ENCODE assay signal across 29 cellular contexts in the genomic region with DNA sequence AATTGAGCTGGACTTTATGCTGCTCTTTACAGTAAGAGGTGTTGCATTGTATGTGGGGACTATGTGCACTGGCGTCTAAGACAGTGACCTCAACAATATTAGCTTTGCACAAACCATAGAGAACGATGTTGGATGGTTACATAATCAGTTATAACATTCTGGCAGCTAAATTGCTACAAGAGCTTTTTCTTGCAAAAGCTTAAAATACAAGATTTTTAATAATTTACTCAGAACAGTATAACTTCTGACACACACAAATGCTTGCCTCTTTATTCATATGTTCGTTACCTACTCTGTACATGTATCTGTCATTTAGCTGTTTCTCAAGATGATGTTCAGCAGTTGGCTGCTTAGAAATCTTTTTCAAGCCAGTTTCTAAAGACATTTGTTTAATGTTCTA.
"Had no signal": no experiment of that assay in that cellular context is flagged by ENCODE, and none has a peak within 500 bp of the region (broad histone marks: within the 10 kb centered on the region; RNA-seq: fewer than 3 reads in every experiment).

No MANE protein-coding gene starts in this region.

- H3K4me3 ChIP-seq: esophagus squamous epithelium, heart right ventricle, left ventricle myocardium inferior, mucosa of descending colon, ovary, prostate gland, sigmoid colon, stomach, suprapubic skin, tibial artery, upper lobe of right lung had no signal

- H3K27ac Mint-ChIP-seq: activated CD4-positive, alpha-beta memory T cell treated with anti-CD3 and anti-CD28 coated beads for 36 hours; activated CD4-positive, alpha-beta T cell treated with anti-CD3 and anti-CD28 coated beads, Interleukin-2, amount 10 ng/mL, durations not matched to agents 24 days and 14 days; activated naive CD4-positive, alpha-beta T cell treated with anti-CD3 and anti-CD28 coated beads, Interleukin-2, amount 10 ng/mL, durations not matched to agents 7 days and 5 days; activated T-helper 1 cell treated with anti-CD3 and anti-CD28 coated beads, Interleukin-12 subunit alpha, Interleukin-12 subunit beta, Interleukin-2, Interleukin-4 antibody, amounts not matched to agents 30 ng/mL and 10 ng/mL and 1 ng/mL, durations not matched to agents 14 hours and 24 hours and 36 hours; stimulated activated memory B cell treated with anti-CD40 and anti-IgM and Interleukin-4, amounts not matched to agents 10 μg/mL and 1 μg/mL and 100 μg/mL, for 72 hours; T-helper 1 cell treated with Interleukin-12 subunit alpha and Interleukin-12 subunit beta and Interleukin-4 antibody, amounts not matched to agents 30 μg/mL and 1 μg/mL, for 36 hours had no signal

- H3K27me3 Mint-ChIP-seq: activated CD4-positive, alpha-beta memory T cell treated with anti-CD3 and anti-CD28 coated beads for 36 hours; activated CD4-positive, alpha-beta T cell treated with anti-CD3 and anti-CD28 coated beads, Interleukin-2, amount 10 ng/mL, durations not matched to agents 24 days and 14 days; activated naive CD4-positive, alpha-beta T cell treated with anti-CD3 and anti-CD28 coated beads, Interleukin-2, amount 10 ng/mL, durations not matched to agents 7 days and 5 days; stimulated activated memory B cell treated with anti-CD40 and anti-IgM and Interleukin-4, amounts not matched to agents 10 μg/mL and 1 μg/mL and 100 μg/mL, for 72 hours had no signal

- ATAC-seq: activated CD4-positive, CD25-positive, alpha-beta regulatory T cell treated with anti-CD3 and anti-CD28 coated beads, Interleukin-2, amount 50 U/mL, for 24 hours; heart right ventricle; mucosa of descending colon; stimulated activated memory B cell treated with anti-CD40 and anti-IgM and Interleukin-4, amounts not matched to agents 10 μg/mL and 1 μg/mL and 100 μg/mL, for 72 hours; upper lobe of right lung had no signal

- DNase-seq: activated CD4-positive, alpha-beta memory T cell treated with anti-CD3 and anti-CD28 coated beads for 36 hours; activated CD4-positive, alpha-beta T cell treated with anti-CD3 and anti-CD28 coated beads, Interleukin-2, amount 10 ng/mL, durations not matched to agents 24 days and 14 days; activated gamma-delta T cell; activated naive CD4-positive, alpha-beta T cell treated with anti-CD3 and anti-CD28 coated beads, Interleukin-2, amount 10 ng/mL, durations not matched to agents 7 days and 5 days; amygdala; esophagus squamous epithelium; foreskin melanocyte; heart right ventricle; left ventricle myocardium inferior; mucosa of descending colon; ovary; retina; sigmoid colon; small intestine; stimulated activated CD4-positive, alpha-beta T cell treated with anti-CD3 and anti-CD28 coated beads, Interleukin-4, amount 100 ng/mL, for 24 hours; stomach; SW 1271; T1000; tibial artery; upper lobe of right lung; WERI-Rb-1 had no signal

- FAIRE-seq: islet of Langerhans, small intestine had no signal

- H3K4me3 Mint-ChIP-seq: activated CD4-positive, alpha-beta memory T cell treated with anti-CD3 and anti-CD28 coated beads for 36 hours; activated CD4-positive, alpha-beta T cell treated with anti-CD3 and anti-CD28 coated beads, Interleukin-2, amount 10 ng/mL, durations not matched to agents 24 days and 14 days; activated naive CD4-positive, alpha-beta T cell treated with anti-CD3 and anti-CD28 coated beads, Interleukin-2, amount 10 ng/mL, durations not matched to agents 7 days and 5 days; activated T-helper 1 cell treated with anti-CD3 and anti-CD28 coated beads, Interleukin-12 subunit alpha, Interleukin-12 subunit beta, Interleukin-2, Interleukin-4 antibody, amounts not matched to agents 30 ng/mL and 10 ng/mL and 1 ng/mL, durations not matched to agents 14 hours and 24 hours and 36 hours; stimulated activated memory B cell treated with anti-CD40 and anti-IgM and Interleukin-4, amounts not matched to agents 10 μg/mL and 1 μg/mL and 100 μg/mL, for 72 hours; T-helper 1 cell treated with Interleukin-12 subunit alpha and Interleukin-12 subunit beta and Interleukin-4 antibody, amounts not matched to agents 30 μg/mL and 1 μg/mL, for 36 hours had no signal

- H3K4me1 ChIP-seq: prostate gland, suprapubic skin, upper lobe of right lung had no signal

- H3K9me3 Mint-ChIP-seq: activated CD4-positive, alpha-beta memory T cell treated with anti-CD3 and anti-CD28 coated beads for 36 hours; activated CD4-positive, alpha-beta T cell treated with anti-CD3 and anti-CD28 coated beads, Interleukin-2, amount 10 ng/mL, durations not matched to agents 24 days and 14 days; activated naive CD4-positive, alpha-beta T cell treated with anti-CD3 and anti-CD28 coated beads, Interleukin-2, amount 10 ng/mL, durations not matched to agents 7 days and 5 days; activated T-helper 1 cell treated with anti-CD3 and anti-CD28 coated beads, Interleukin-12 subunit alpha, Interleukin-12 subunit beta, Interleukin-2, Interleukin-4 antibody, amounts not matched to agents 30 ng/mL and 10 ng/mL and 1 ng/mL, durations not matched to agents 14 hours and 24 hours and 36 hours; stimulated activated memory B cell treated with anti-CD40 and anti-IgM and Interleukin-4, amounts not matched to agents 10 μg/mL and 1 μg/mL and 100 μg/mL, for 72 hours; T-helper 1 cell treated with Interleukin-12 subunit alpha and Interleukin-12 subunit beta and Interleukin-4 antibody, amounts not matched to agents 30 μg/mL and 1 μg/mL, for 36 hours had no signal

- H3K36me3 ChIP-seq: ovary had no signal

- H3K27me3 ChIP-seq: esophagus squamous epithelium, heart right ventricle, ovary, sigmoid colon, stomach, suprapubic skin, tibial artery, upper lobe of right lung had no signal

- H3K9me3 ChIP-seq: esophagus squamous epithelium, heart right ventricle, left ventricle myocardium inferior, mucosa of descending colon, ovary, prostate gland, sigmoid colon, stomach, suprapubic skin, tibial artery, upper lobe of right lung had no signal

- H3K27ac ChIP-seq: epithelial cell of prostate, esophagus squamous epithelium, heart right ventricle, left ventricle myocardium inferior, ovary, prostate gland, sigmoid colon, stomach, suprapubic skin, tibial artery, upper lobe of right lung, WERI-Rb-1 had no signal
